Comparison of ENCODE assay signal across 28 cellular contexts in genomic region chr7:117705630-117706029, GRCh38.
"Had no signal": no experiment of that assay in that cellular context is flagged by ENCODE, and none has a peak within 500 bp of the region (broad histone marks: within the 10 kb centered on the region; RNA-seq: fewer than 3 reads in every experiment).

No MANE protein-coding gene starts in this region.

- DNase-seq: activated B cell treated with CpG ODN at 0.5 μM for 24 hours; activated CD4-positive, alpha-beta T cell treated with anti-CD3 and anti-CD28 coated beads for 48 hours; activated CD4-positive, alpha-beta T cell treated with anti-CD3 and anti-CD28 coated beads, Interleukin-2, amount 50 U/mL, for 1 hour; activated CD4-positive, alpha-beta T cell treated with anti-CD3 and anti-CD28 coated beads, Interleukin-2, amount 50 U/mL, for 48 hours; activated CD8-positive, alpha-beta memory T cell treated with anti-CD3 and anti-CD28 coated beads for 24 hours; activated CD8-positive, alpha-beta T cell treated with anti-CD3 and anti-CD28 coated beads for 36 hours; activated effector memory CD4-positive, alpha-beta T cell treated with Interleukin-2 at 50 U/mL for 16 hours; activated gamma-delta T cell treated with Interleukin-2 at 50 U/mL for 16 hours; activated naive CD4-positive, alpha-beta T cell treated with anti-CD3 and anti-CD28 coated beads, Interleukin-2, amount 50 U/mL, for 16 hours; activated naive CD4-positive, alpha-beta T cell treated with Interleukin-2 at 50 U/mL for 16 hours; activated T-cell treated with anti-CD3 and anti-CD28 coated beads, Interleukin-2, amount 50 U/mL, for 4 hours; amygdala; aorta; body of pancreas; caudate nucleus; dorsolateral prefrontal cortex; effector memory CD4-positive, alpha-beta T cell; endodermal cell; foreskin keratinocyte; gastrocnemius medialis; glutamatergic neuron; heart left ventricle; T-helper 17 cell; T1000; WERI-Rb-1 had no signal

- H3K27ac ChIP-seq: body of pancreas, dorsolateral prefrontal cortex, foreskin keratinocyte, gastrocnemius medialis, heart left ventricle, WERI-Rb-1 had no signal

- FAIRE-seq: colon had no signal

- H3K36me3 ChIP-seq: gastrocnemius medialis, heart left ventricle, WERI-Rb-1 had no signal

- H3K4me3 ChIP-seq: body of pancreas, dorsolateral prefrontal cortex, gastrocnemius medialis, heart left ventricle had no signal

- H3K27me3 ChIP-seq: body of pancreas, dorsolateral prefrontal cortex, foreskin keratinocyte, gastrocnemius medialis, heart left ventricle had no signal

- H3K9me3 ChIP-seq: body of pancreas, gastrocnemius medialis had no signal

- ATAC-seq: activated CD4-positive, CD25-positive, alpha-beta regulatory T cell treated with anti-CD3 and anti-CD28 coated beads, Interleukin-2, amount 50 U/mL, for 24 hours; activated CD8-positive, alpha-beta T cell treated with anti-CD3 and anti-CD28 coated beads for 36 hours; activated T-cell treated with anti-CD3 and anti-CD28 coated beads, Interleukin-2, amount 50 U/mL, for 4 hours; activated T-helper 17 cell treated with anti-CD3 and anti-CD28 coated beads, Interleukin-2, amount 50 U/mL, for 72 hours; body of pancreas; gastrocnemius medialis; heart left ventricle; T-helper 17 cell had no signal

- H3K4me1 ChIP-seq: body of pancreas, foreskin keratinocyte, gastrocnemius medialis, heart left ventricle had no signal
